8 cellular contexts compared by ENCODE assay signal in the genomic region with DNA sequence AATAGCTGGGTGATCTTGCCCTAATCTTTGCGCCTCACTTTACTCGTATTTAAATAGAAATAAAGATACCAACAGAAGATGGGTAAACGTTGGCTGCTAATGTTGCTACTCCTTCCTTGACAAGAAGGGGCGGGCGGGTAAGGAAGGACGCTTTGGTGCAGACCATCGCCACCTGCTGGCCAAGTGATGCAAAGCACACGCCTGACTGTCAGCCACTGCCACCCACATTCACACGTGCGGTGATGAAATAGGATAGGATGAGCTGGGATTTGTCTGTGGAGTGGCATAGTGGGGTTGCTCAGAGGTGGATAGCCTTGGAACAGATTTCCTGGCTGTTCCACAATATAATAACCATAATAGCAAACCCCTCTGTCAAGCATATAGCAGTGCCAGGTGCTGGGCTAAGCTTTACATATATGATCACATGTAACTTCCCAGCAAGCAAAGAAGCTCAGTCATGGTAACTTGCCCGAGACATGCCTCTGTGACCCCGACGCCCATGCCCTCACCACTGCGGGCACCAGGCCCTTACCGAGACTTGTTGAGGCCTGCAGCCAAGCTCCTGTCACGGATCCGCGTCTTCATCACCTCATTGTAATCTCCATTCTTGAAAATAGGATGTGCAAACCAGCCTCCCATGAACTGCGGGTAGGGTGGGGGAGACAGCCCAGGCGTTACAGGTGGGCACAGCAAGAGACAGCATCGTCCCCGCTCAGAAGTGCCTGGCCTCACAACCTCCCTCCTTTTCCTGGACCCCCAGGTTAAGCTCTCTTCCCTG. TPM values are rescaled to one million over a fixed set of nuclear protein-coding genes. Genes with fewer than 3 reads are reported as not detected.
DNase-seq lines count a peak whose midpoint lies in the region; ATAC-seq and TF ChIP-seq lines count a peak whose summit lies in the region.

No MANE protein-coding gene starts in this region.

- H3K4me1 Mint-ChIP-seq in activated CD4-positive, alpha-beta memory T cell treated with anti-CD3 and anti-CD28 coated beads, Interleukin-2, amount 10 ng/mL, durations not matched to agents 7 days and 5 days: peaks cover 12% of the 10 kb centered on the region
- peaks cover 10% of the 10 kb centered on the region for H3K4me1 Mint-ChIP-seq in memory B cell

- H3K36me3 Mint-ChIP-seq in activated CD4-positive, alpha-beta memory T cell treated with anti-CD3 and anti-CD28 coated beads, Interleukin-2, amount 10 ng/mL, durations not matched to agents 7 days and 5 days (ENCODE audit: low read depth): peaks cover 19% of the 10 kb centered on the region
- H3K36me3 Mint-ChIP-seq in memory B cell: peaks cover 1% of the 10 kb centered on the region

- POLR2A ChIA-PET in BJ (lab: Charles Lee): no interaction called here
- POLR2A ChIA-PET in activated CD4-positive, alpha-beta memory T cell treated with anti-CD3 and anti-CD28 coated beads, Interleukin-2, amount 10 ng/mL, durations not matched to agents 7 days and 5 days (lab: Charles Lee): interaction anchor here (0.6 to 1.8 kb wide), 3 partner anchors 12 to 25 kb away, joined by 3 to 4 read pairs (median 3); no protein-coding TSS in a partner anchor

- H3K4me3 ChIP-seq in BJ (ENCODE audit: low read depth, low read length): no peak overlapping the region

- no peak overlapping the region for H3K4me3 Mint-ChIP-seq in activated CD4-positive, alpha-beta memory T cell treated with anti-CD3 and anti-CD28 coated beads, Interleukin-2, amount 10 ng/mL, durations not matched to agents 7 days and 5 days
- no peak overlapping the region for H3K4me3 Mint-ChIP-seq in memory B cell

- CTCF ChIA-PET in BJ (lab: Yijun Ruan, JAX): interaction anchor here (0.9 to 4.4 kb wide), 26 partner anchors 10 to 808 kb away, joined by 3 to 44 read pairs (median 5); a partner anchor contains a TSS
- CTCF ChIA-PET in activated CD4-positive, alpha-beta memory T cell treated with anti-CD3 and anti-CD28 coated beads, Interleukin-2, amount 10 ng/mL, durations not matched to agents 7 days and 5 days (lab: Charles Lee): interaction anchor here (0.6 to 4.5 kb wide), 39 partner anchors 8 to 1047 kb away, joined by 3 to 39 read pairs (median 5); a partner anchor contains a TSS

- H3K9me3 Mint-ChIP-seq in activated CD4-positive, alpha-beta memory T cell treated with anti-CD3 and anti-CD28 coated beads, Interleukin-2, amount 10 ng/mL, durations not matched to agents 7 days and 5 days: peaks cover 24% of the 10 kb centered on the region
- H3K9me3 Mint-ChIP-seq in memory B cell: no peaks in the 10 kb centered on the region

- H3K27me3 Mint-ChIP-seq in activated CD4-positive, alpha-beta memory T cell treated with anti-CD3 and anti-CD28 coated beads, Interleukin-2, amount 10 ng/mL, durations not matched to agents 7 days and 5 days: no peaks in the 10 kb centered on the region
- no peaks in the 10 kb centered on the region for H3K27me3 Mint-ChIP-seq in memory B cell

- ATAC-seq in GM19328 (IDR thresholded peaks at IDR 0.05; ENCODE audit: unreplicated experiment): peak; percentile 62
- ATAC-seq in HG03565 (IDR thresholded peaks at IDR 0.05; ENCODE audit: unreplicated experiment): peak; percentile 49
- peak; percentile 78 for ATAC-seq in memory B cell (ENCODE audit: low read depth)

- H3K27ac Mint-ChIP-seq in activated CD4-positive, alpha-beta memory T cell treated with anti-CD3 and anti-CD28 coated beads, Interleukin-2, amount 10 ng/mL, durations not matched to agents 7 days and 5 days: no peak overlapping the region
- no peak overlapping the region for H3K27ac Mint-ChIP-seq in memory B cell

- peak; percentile 19 for DNase-seq in BJ (ENCODE audit: low read depth)
- DNase-seq in NCI-H82 (lab: John Stamatoyannopoulos, UW): peak; percentile 92
- DNase-seq in activated CD4-positive, alpha-beta memory T cell treated with anti-CD3 and anti-CD28 coated beads, Interleukin-2, amount 10 ng/mL, durations not matched to agents 7 days and 5 days: peak; percentile 80
- peak; percentile 85 for DNase-seq in ecto neural progenitor cell (ENCODE audit: low spot score)
- peak; percentile 63 to 74 for DNase-seq in memory B cell (ENCODE audit: low spot score in 2 of 2)
- DNase-seq in stimulated activated CD8-positive, alpha-beta memory T cell treated with anti-CD3 and anti-CD28 coated beads, Interleukin-2, amount 100 ng/mL, for 1 hour (ENCODE audit: low read depth in 2 of 2): peak; percentile 51 to 60

- peak; percentile 96 for TF ChIP-seq CTCF in BJ (IDR thresholded peaks at IDR 0.05; ENCODE audit: insufficient read depth, low read depth, low read length)

- no peaks in the 10 kb centered on the region for H3K36me3 ChIP-seq in BJ (ENCODE audit: control insufficient read depth, insufficient read depth, low read length)

- no peaks in the 10 kb centered on the region for H3K27me3 ChIP-seq in BJ (ENCODE audit: control insufficient read depth, insufficient read depth, low read length)

RNA-seq across cellular contexts. Expression of a gene that starts 39.3 kb away (rescaled TPM):
- polyA plus RNA-seq in BJ (2011; rRNA removed): not detected in 2 replicates
- polyA minus RNA-seq in BJ (2011; rRNA and poly(A)+ RNA removed): 0.19 TPM in 1 of 2 replicates, not detected in the other
- under 1 TPM; 0.08 to 0.13 TPM for total RNA-seq in activated CD4-positive, alpha-beta memory T cell treated with anti-CD3 and anti-CD28 coated beads, Interleukin-2, amount 10 ng/mL, durations not matched to agents 7 days and 5 days

RNA-seq across cellular contexts. Expression of a gene that starts 56.0 kb away (rescaled TPM):
- polyA plus RNA-seq in BJ (2011; rRNA removed): 51.1 and 75.6 TPM in 2 replicates
- polyA minus RNA-seq in BJ (2011; rRNA and poly(A)+ RNA removed): 28.0 and 34.0 TPM in 2 replicates
- total RNA-seq in activated CD4-positive, alpha-beta memory T cell treated with anti-CD3 and anti-CD28 coated beads, Interleukin-2, amount 10 ng/mL, durations not matched to agents 7 days and 5 days: 100 to 1,000 TPM; 118 to 126 TPM

Comparison
In these comparisons a context has a peak if more than half of its experiments do, and no peak if none do; other contexts are left out.
1. DNase-seq: peak in every context shown above with its lines; median percentile 92 in NCI-H82; 85 in ecto neural progenitor cell; 80 in activated CD4-positive, alpha-beta memory T cell treated with anti-CD3 and anti-CD28 coated beads, Interleukin-2, amount 10 ng/mL, durations not matched to agents 7 days and 5 days; 68 in memory B cell; 56 in stimulated activated CD8-positive, alpha-beta memory T cell treated with anti-CD3 and anti-CD28 coated beads, Interleukin-2, amount 100 ng/mL, for 1 hour; 19 in BJ.